In genomic region chr4:8101213-8101781, GRCh38 we compare ENCODE assay signal across 15 cellular contexts. TPM values are rescaled to one million over a fixed set of nuclear protein-coding genes. Genes with fewer than 3 reads are reported as not detected.
DNase-seq lines count a peak whose midpoint lies in the region; ATAC-seq, FAIRE-seq and TF ChIP-seq lines count a peak whose summit lies in the region.
"Had no signal": no experiment of that assay in that cellular context is flagged by ENCODE, and none has a peak within 500 bp of the region (broad histone marks: within the 10 kb centered on the region; RNA-seq: fewer than 3 reads in every experiment).

No MANE protein-coding gene starts in this region.

- H3K36me3 Mint-ChIP-seq in activated CD8-positive, alpha-beta T cell treated with anti-CD3 and anti-CD28 coated beads, Interleukin-2, amount 10 ng/mL, durations not matched to agents 7 days and 5 days (ENCODE audit: low read depth): no peaks in the 10 kb centered on the region
- H3K36me3 Mint-ChIP-seq: CD4-positive, CD25-positive, alpha-beta regulatory T cell had no signal

- no peaks in the 10 kb centered on the region for H3K9me3 Mint-ChIP-seq in activated CD8-positive, alpha-beta T cell treated with anti-CD3 and anti-CD28 coated beads, Interleukin-2, amount 10 ng/mL, durations not matched to agents 7 days and 5 days (ENCODE audit: insufficient read depth)
- H3K9me3 Mint-ChIP-seq: neural crest cell had no signal

- H3K4me2 ChIP-seq in keratinocyte (ENCODE audit: control insufficient read depth, extremely low read depth, insufficient read depth, low read depth, low read length): peak overlapping the region; percentile 51

- TF ChIP-seq CTCF in HEK293 (tag by site-specific recombination; IDR thresholded peaks at IDR 0.05) (no peak), cardiac fibroblast (IDR thresholded peaks at IDR 0.05; ENCODE audit: low read depth, low read length) (no peak), keratinocyte (optimal IDR thresholded peaks at IDR 0.05 in 1 of 3, IDR thresholded peaks at IDR 0.05 in 1 of 3, conservative IDR thresholded peaks at IDR 0.05 in 1 of 3; ENCODE audit: extremely low read depth in 1 of 3, insufficient read depth in 2 of 3, low read length in 3 of 3) (no peak), GM20000 (IDR thresholded peaks at IDR 0.05; ENCODE audit: extremely low read depth, missing control alignments) (no peak), GM10266 (IDR thresholded peaks at IDR 0.05; ENCODE audit: control insufficient read depth, insufficient read depth, low read depth, missing control alignments) (no peak)

- no peak overlapping the region for H2AFZ ChIP-seq in keratinocyte (ENCODE audit: control insufficient read depth, low read length)

- no peaks in the 10 kb centered on the region for H3K4me1 Mint-ChIP-seq in activated CD8-positive, alpha-beta T cell treated with anti-CD3 and anti-CD28 coated beads, Interleukin-2, amount 10 ng/mL, durations not matched to agents 7 days and 5 days (ENCODE audit: low read depth)
- H3K4me1 Mint-ChIP-seq: CD4-positive, CD25-positive, alpha-beta regulatory T cell had no signal

- no peaks in the 10 kb centered on the region for H3K4me1 ChIP-seq in HEK293 (ENCODE audit: control insufficient read depth, insufficient read depth, low read length)
- H3K4me1 ChIP-seq in keratinocyte (ENCODE audit: control insufficient read depth, extremely low read depth, insufficient read depth, low read length): peaks cover 9% of the 10 kb centered on the region

- H3K4me3 ChIP-seq in HEK293 (ENCODE audit: low read depth, low read length) (no peak overlapping the region), cardiac fibroblast (replicated peaks in 1 of 2; ENCODE audit: low read depth in 2 of 2, low read length in 2 of 2) (no peak overlapping the region), keratinocyte (ENCODE audit: control insufficient read depth in 2 of 3, extremely low read depth in 1 of 3, insufficient read depth in 2 of 3, low read depth in 1 of 3, low read length in 3 of 3) (no peak overlapping the region), skeletal muscle cell (ENCODE audit: low read depth, low read length) (no peak overlapping the region)
- H3K4me3 ChIP-seq: dorsolateral prefrontal cortex had no signal

- H3K36me3 ChIP-seq in HEK293 (ENCODE audit: control insufficient read depth in 2 of 2, insufficient read depth in 1 of 2, low read length in 2 of 2) (no peaks in the 10 kb centered on the region), keratinocyte (ENCODE audit: control insufficient read depth in 2 of 2, extremely low read depth in 1 of 2, insufficient read depth in 2 of 2, low read length in 2 of 2) (no peaks in the 10 kb centered on the region)

- H3K27me3 Mint-ChIP-seq in activated CD8-positive, alpha-beta T cell treated with anti-CD3 and anti-CD28 coated beads, Interleukin-2, amount 10 ng/mL, durations not matched to agents 7 days and 5 days (ENCODE audit: low read depth): no peaks in the 10 kb centered on the region
- H3K27me3 Mint-ChIP-seq: CD4-positive, CD25-positive, alpha-beta regulatory T cell had no signal

- no peak for ATAC-seq in activated CD8-positive, alpha-beta T cell treated with anti-CD3 and anti-CD28 coated beads, Interleukin-2, amount 10 ng/mL, durations not matched to agents 7 days and 5 days
- no peak for ATAC-seq in GM18519 (IDR thresholded peaks at IDR 0.05; ENCODE audit: low FRiP score, unreplicated experiment)

- no peaks in the 10 kb centered on the region for H3K9me1 ChIP-seq in keratinocyte (ENCODE audit: control insufficient read depth, extremely low read depth, insufficient read depth, low read length)

- H3K27ac Mint-ChIP-seq in activated CD8-positive, alpha-beta T cell treated with anti-CD3 and anti-CD28 coated beads, Interleukin-2, amount 10 ng/mL, durations not matched to agents 7 days and 5 days: no peak overlapping the region
- H3K27ac Mint-ChIP-seq: CD4-positive, CD25-positive, alpha-beta regulatory T cell had no signal

- H3K9ac ChIP-seq in keratinocyte (ENCODE audit: control insufficient read depth, extremely low read depth, insufficient read depth, low read length): peak overlapping the region; percentile 36

- POLR2A ChIA-PET in HEK293 (lab: Yijun Ruan, JAX): no interaction called here
- POLR2A ChIA-PET in activated CD8-positive, alpha-beta T cell treated with anti-CD3 and anti-CD28 coated beads, Interleukin-2, amount 10 ng/mL, durations not matched to agents 7 days and 5 days (lab: Charles Lee): no interaction called here

- DNase-seq in cardiac fibroblast (ENCODE audit: low read depth in 2 of 2) (peak; percentile 63 to 77), keratinocyte (ENCODE audit: low read depth, low spot score) (peak; percentile 80), skeletal muscle cell (ENCODE audit: low read depth) (peak; percentile 15), GM20000 (ENCODE audit: low spot score) (no peak), GM10266 (ENCODE audit: extremely low spot score) (no peak)
- DNase-seq in activated CD8-positive, alpha-beta T cell treated with anti-CD3 and anti-CD28 coated beads, Interleukin-2, amount 10 ng/mL, durations not matched to agents 7 days and 5 days: no peak
- DNase-seq: activated CD4-positive, alpha-beta T cell treated with anti-CD3 and anti-CD28 coated beads, Interleukin-2, amount 50 U/mL, for 4 hours; CD4-positive, CD25-positive, alpha-beta regulatory T cell; NCI-H1436; stimulated activated CD4-positive, alpha-beta T cell treated with anti-CD3 and anti-CD28 coated beads, Interleukin-4, amount 100 ng/mL, for 4 hours had no signal

- H3K27ac ChIP-seq in HEK293 (ENCODE audit: extremely low read depth, low read depth, low read length) (no peak overlapping the region), keratinocyte (ENCODE audit: control insufficient read depth, insufficient read depth, low read length) (no peak overlapping the region)

- peaks cover 13% of the 10 kb centered on the region for H3K27me3 ChIP-seq in keratinocyte (ENCODE audit: control insufficient read depth, extremely low read depth, insufficient read depth, low read length)
- H3K27me3 ChIP-seq: dorsolateral prefrontal cortex had no signal

- H4K20me1 ChIP-seq in keratinocyte (ENCODE audit: control insufficient read depth, extremely low read depth, insufficient read depth, low read length): no peaks in the 10 kb centered on the region

- FAIRE-seq in keratinocyte (lab: Jason Lieb, UNC): peak; percentile 75
- FAIRE-seq: GM19239 had no signal

- dilution Hi-C loops in keratinocyte (cut with MboI; ENCODE audit: extremely low pct_ligation_motif_present, low sequenced_read_pairs): no loop called here

- no peak overlapping the region for H3K4me3 Mint-ChIP-seq in activated CD8-positive, alpha-beta T cell treated with anti-CD3 and anti-CD28 coated beads, Interleukin-2, amount 10 ng/mL, durations not matched to agents 7 days and 5 days
- H3K4me3 Mint-ChIP-seq: CD4-positive, CD25-positive, alpha-beta regulatory T cell; neural crest cell had no signal

- no peaks in the 10 kb centered on the region for H3K79me2 ChIP-seq in keratinocyte (ENCODE audit: control insufficient read depth, insufficient read depth, low read length)

- CTCF ChIA-PET in HEK293 (lab: Yijun Ruan, JAX): interaction anchor here (0.7 kb wide), 1 partner anchor 1527 kb away, joined by 3 read pairs; no protein-coding TSS in a partner anchor
- CTCF ChIA-PET in activated CD8-positive, alpha-beta T cell treated with anti-CD3 and anti-CD28 coated beads, Interleukin-2, amount 10 ng/mL, durations not matched to agents 7 days and 5 days (lab: Charles Lee): no interaction called here

- H3K9me3 ChIP-seq in HEK293 (ENCODE audit: control insufficient read depth, insufficient read depth, low read depth, low read length) (no peaks in the 10 kb centered on the region), keratinocyte (ENCODE audit: control insufficient read depth, low read depth, low read length) (no peaks in the 10 kb centered on the region)

TF ChIP-seq in HEK293, 187 proteins besides CTCF, POLR2A, EP300 and RAD21:
- TF ChIP-seq GFI1B (tag by site-specific recombination; IDR thresholded peaks at IDR 0.05): no peak
- no peak for TF ChIP-seq ZBTB44 (tag by site-specific recombination; IDR thresholded peaks at IDR 0.05)
- TF ChIP-seq KLF17 (tag by site-specific recombination; IDR thresholded peaks at IDR 0.05): peak; percentile 95
- no peak for TF ChIP-seq ZNF654 (tag by site-specific recombination; IDR thresholded peaks at IDR 0.05; ENCODE audit: low read depth)
- no peak for TF ChIP-seq ZNF24 (tag by site-specific recombination; IDR thresholded peaks at IDR 0.05)

RNA-seq across cellular contexts. Expression of gene ABLIM2, which starts 57.3 kb away (rescaled TPM):
- polyA plus RNA-seq in keratinocyte: 0.94 to 3.0 TPM (median 1.1 TPM) in 3 replicates
- polyA plus RNA-seq in keratinocyte (2011; ENCODE audit: low read depth): 3.8 TPM
- 1.1 and 2.0 TPM in 2 replicates for polyA plus RNA-seq in keratinocyte (2011; cell fraction: cytosol; rRNA removed)
- 1.5 and 3.6 TPM in 2 replicates for polyA plus RNA-seq in keratinocyte (2011; cell fraction: nucleus; rRNA removed)
- 1.3 and 9.7 TPM in 2 replicates for polyA plus RNA-seq in keratinocyte (2012; ENCODE audit: low replicate concordance)
- polyA minus RNA-seq in keratinocyte: 0.80 to 5.3 TPM (median 3.7 TPM) in 3 replicates
- 1.7 TPM for polyA minus RNA-seq in keratinocyte (2011; cell fraction: cytosol; rRNA and poly(A)+ RNA removed)
- polyA minus RNA-seq in keratinocyte (2011; cell fraction: nucleus; rRNA and poly(A)+ RNA removed): 1.6 and 4.2 TPM in 2 replicates
- under 1 TPM; 0.42 to 0.55 TPM for total RNA-seq in activated CD8-positive, alpha-beta T cell treated with anti-CD3 and anti-CD28 coated beads, Interleukin-2, amount 10 ng/mL, durations not matched to agents 7 days and 5 days

Comparison
In these comparisons a context has a peak if more than half of its experiments do, and no peak if none do; other contexts are left out.
1. DNase-seq: peak in cardiac fibroblast (2 of 2), keratinocyte (single experiment) and skeletal muscle cell (single experiment); none in activated CD8-positive, alpha-beta T cell treated with anti-CD3 and anti-CD28 coated beads, Interleukin-2, amount 10 ng/mL, durations not matched to agents 7 days and 5 days (single experiment), GM20000 (single experiment) and GM10266 (single experiment).